In the genomic region with DNA sequence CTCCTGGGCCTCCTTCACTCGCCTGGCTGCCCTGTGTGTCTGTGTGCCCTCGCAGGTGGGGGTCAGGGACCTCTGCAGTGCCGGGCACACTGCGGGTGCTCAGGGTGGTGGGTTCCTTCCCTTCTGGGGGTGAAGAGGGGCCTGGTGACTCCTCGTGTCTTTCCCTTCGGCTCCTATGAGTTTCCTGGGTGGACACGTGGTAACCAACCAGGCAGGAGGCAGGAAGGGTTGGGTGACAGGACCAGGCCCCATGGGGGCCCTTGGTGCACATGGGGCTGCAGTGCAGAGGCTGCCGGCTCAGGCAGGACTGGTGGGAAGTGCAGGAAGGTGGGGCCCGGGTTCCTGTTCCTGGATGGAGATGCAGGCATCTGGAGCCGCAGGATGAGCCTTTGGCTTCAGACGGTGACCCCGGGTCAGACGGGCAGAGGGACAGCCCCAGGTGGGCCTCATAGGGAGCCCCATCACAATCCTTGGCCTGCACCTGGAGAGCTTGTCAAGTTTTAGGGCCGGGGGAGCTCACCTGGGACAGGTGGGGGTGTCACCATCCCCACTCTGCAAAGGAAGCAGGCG, we compare ENCODE assay signal across 1 cellular context.
TF ChIP-seq lines count a peak whose summit lies in the region.

No MANE protein-coding gene starts in this region.

TF ChIP-seq in K562, 482 proteins besides CTCF, POLR2A, EP300 and RAD21:
- TF ChIP-seq MGA (IDR thresholded peaks at IDR 0.05) (no peak), ZNF212 (CRISPR knock-in tag; IDR thresholded peaks at IDR 0.05) (no peak), RBFOX2 (IDR thresholded peaks at IDR 0.05; ENCODE audit: low read depth, low read length) (peak; percentile 35; the same call in 1 of the 2 replicates), CREM (IDR thresholded peaks at IDR 0.05; ENCODE audit: low read depth) (no peak), ZNF75A (CRISPR knock-in tag; IDR thresholded peaks at IDR 0.05) (no peak), KLF13 (tag; IDR thresholded peaks at IDR 0.05; ENCODE audit: borderline replicate concordance, low read depth) (no peak)
